In the genomic region with DNA sequence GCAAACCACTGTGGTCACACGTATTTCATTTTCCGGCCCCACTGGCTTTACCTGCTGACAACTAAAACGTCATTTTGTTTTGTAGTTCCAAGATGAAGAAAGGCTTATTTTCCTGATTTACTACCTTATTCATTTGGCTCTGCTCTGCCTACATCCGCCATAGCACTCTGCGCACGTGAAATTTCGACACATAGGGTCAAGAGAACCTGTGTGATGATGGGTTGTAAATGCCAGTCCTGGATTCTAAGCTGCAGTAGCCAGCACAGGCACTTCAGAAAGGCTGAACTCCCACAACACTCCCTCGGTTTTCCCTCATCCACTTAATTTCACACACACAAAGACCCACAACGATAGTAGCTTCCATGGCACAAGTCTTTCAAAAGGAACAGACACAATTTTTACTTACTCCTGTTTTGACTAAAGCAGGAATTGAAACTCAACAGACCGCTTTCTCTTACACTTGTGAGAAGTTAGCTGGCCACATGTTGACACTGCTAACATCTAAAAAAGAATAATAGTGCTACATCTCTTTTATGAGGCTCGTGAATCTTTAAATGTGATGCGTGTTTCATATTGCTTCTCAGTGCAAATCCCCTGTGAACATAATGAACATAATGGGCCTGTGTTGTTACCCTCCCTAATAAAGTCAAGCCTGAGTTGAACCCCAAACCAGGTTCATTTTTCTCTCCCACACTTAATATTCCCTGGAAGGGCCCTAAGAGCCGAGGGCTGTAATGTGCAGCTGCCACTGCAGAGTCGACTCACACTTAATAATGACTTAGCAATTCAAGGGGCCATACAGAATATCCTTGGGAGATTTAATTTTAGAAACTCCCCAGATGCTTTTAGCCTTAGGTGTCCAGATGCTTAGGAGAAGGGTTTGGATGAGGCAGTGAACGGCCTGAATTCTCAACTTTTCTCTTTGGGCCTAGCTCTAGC, we compare ENCODE assay signal across 1 cellular context.
A peak's percentile ranks its signal among the peaks of the same experiment; 100 is the strongest.
TF ChIP-seq lines count a peak whose summit lies in the region.

No MANE protein-coding gene starts in this region.

TF ChIP-seq in HepG2, 621 proteins besides CTCF, POLR2A, EP300 and RAD21:
- TF ChIP-seq NR2C2 (CRISPR knock-in tag; IDR thresholded peaks at IDR 0.05; ENCODE audit: borderline replicate concordance) (0 out of 2 replicates have a peak, but pooled peaks have one; percentile 16), MTF2 (CRISPR knock-in tag; IDR thresholded peaks at IDR 0.05; ENCODE audit: borderline replicate concordance) (no peak), PRMT3 (CRISPR knock-in tag; IDR thresholded peaks at IDR 0.05; ENCODE audit: borderline replicate concordance, low read depth) (no peak)
